In genomic region chr1:153495536-153495935, GRCh38 we compare ENCODE assay signal across 1 cellular context.
TF ChIP-seq lines count a peak whose summit lies in the region.

No MANE protein-coding gene starts in this region.

TF ChIP-seq in H1, 55 proteins besides CTCF, POLR2A, EP300 and RAD21:
- TF ChIP-seq CBX8 (IDR thresholded peaks at IDR 0.05; ENCODE audit: borderline replicate concordance, low read depth, low read length) (no peak), GABPA (IDR thresholded peaks at IDR 0.05; ENCODE audit: borderline replicate concordance, insufficient read depth, low read length) (no peak), JUND (IDR thresholded peaks at IDR 0.05; ENCODE audit: low read length) (no peak), CHD2 (IDR thresholded peaks at IDR 0.05; ENCODE audit: low read length) (no peak), SP4 (IDR thresholded peaks at IDR 0.05; ENCODE audit: low read length) (no peak), GTF2F1 (IDR thresholded peaks at IDR 0.05; ENCODE audit: borderline replicate concordance, low read depth, low read length) (no peak), ASH2L (IDR thresholded peaks at IDR 0.05; ENCODE audit: low read length) (no peak), SP2 (IDR thresholded peaks at IDR 0.05; ENCODE audit: low read length) (no peak), SIRT6 (IDR thresholded peaks at IDR 0.05; ENCODE audit: low read length) (no peak), SIN3A (conservative IDR thresholded peaks at IDR 0.05 in 1 of 2, IDR thresholded peaks at IDR 0.05 in 1 of 2; ENCODE audit: low read depth in 1 of 2, low read length in 2 of 2) (no peak), BCL11A (IDR thresholded peaks at IDR 0.05; ENCODE audit: low read depth in 2 of 2, low read length in 2 of 2) (no peak), SP1 (IDR thresholded peaks at IDR 0.05; ENCODE audit: low read depth, low read length) (no peak), SAP30 (IDR thresholded peaks at IDR 0.05; ENCODE audit: insufficient read depth, insufficient replicate concordance, low read length) (no peak), CREB1 (IDR thresholded peaks at IDR 0.05) (no peak), TEAD4 (IDR thresholded peaks at IDR 0.05; ENCODE audit: low read depth, low read length) (no peak), SIX5 (IDR thresholded peaks at IDR 0.05; ENCODE audit: low read depth, low read length) (no peak)
